20 cellular contexts compared by ENCODE assay signal in the genomic region with DNA sequence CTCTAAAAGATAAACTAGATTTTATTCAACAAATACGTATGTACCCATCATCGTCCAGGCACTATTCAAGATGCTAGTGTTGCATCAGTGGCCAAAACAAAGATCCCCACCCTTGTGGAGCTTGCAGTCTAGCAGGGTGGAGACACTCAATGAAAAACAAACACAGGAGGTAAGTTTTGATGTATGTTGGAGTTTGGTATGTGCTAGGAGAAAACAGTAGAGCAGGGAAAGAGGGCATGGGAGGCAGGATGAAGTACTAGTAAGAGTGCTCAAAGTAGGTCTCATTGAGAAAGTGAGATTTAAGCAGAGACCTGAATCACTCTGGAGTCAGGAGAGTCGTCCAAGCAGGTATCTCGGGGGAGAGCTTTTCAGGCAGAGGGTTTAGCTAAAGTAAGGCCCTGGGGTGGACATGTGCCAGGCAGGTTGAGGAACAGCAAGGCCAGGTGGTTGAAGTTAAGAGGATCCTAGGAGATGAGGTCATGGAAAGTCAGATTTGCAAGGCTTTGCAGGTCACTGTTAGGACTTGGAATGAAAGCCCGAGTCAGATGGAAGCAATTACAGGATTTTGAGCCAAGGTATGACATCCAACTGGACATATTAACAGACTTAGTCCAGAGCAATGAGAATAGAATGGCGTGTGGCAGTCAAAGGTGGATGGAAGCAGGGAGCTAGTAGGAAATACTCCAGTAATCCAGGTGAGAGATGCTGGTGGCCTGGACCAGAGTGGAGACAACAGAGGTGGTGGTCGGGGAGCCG. TPM values are rescaled to one million over a fixed set of nuclear protein-coding genes. Genes with fewer than 3 reads are reported as not detected.
DNase-seq lines count a peak whose midpoint lies in the region; ATAC-seq and TF ChIP-seq lines count a peak whose summit lies in the region.
"Had no signal": no experiment of that assay in that cellular context is flagged by ENCODE, and none has a peak within 500 bp of the region (broad histone marks: within the 10 kb centered on the region; RNA-seq: fewer than 3 reads in every experiment).

No MANE protein-coding gene starts in this region.

- peaks cover 88% of the 10 kb centered on the region for H3K36me3 ChIP-seq in SK-N-MC (ENCODE audit: insufficient read depth, low read length)
- no peaks in the 10 kb centered on the region for H3K36me3 ChIP-seq in lower lobe of right lung
- no peaks in the 10 kb centered on the region for H3K36me3 ChIP-seq in tibial artery

- H3K4me3 Mint-ChIP-seq in WTC11: no peak overlapping the region
- H3K4me3 Mint-ChIP-seq: CD8-positive, alpha-beta T cell; H9 had no signal

- H3K36me3 Mint-ChIP-seq in WTC11: no peaks in the 10 kb centered on the region

- POLR2A ChIA-PET in WTC11 (lab: Charles Lee): no interaction called here

- no peak overlapping the region for H3K27ac Mint-ChIP-seq in WTC11
- H3K27ac Mint-ChIP-seq: CD8-positive, alpha-beta T cell; H9 had no signal

- peak overlapping the region; percentile 19 for H3K9ac ChIP-seq in SK-N-MC (ENCODE audit: insufficient read length)
- H3K9ac ChIP-seq: BLaER1 had no signal

- ATAC-seq in lower lobe of right lung: peak; percentile 15 to 53
- no peak for ATAC-seq in WTC11
- ATAC-seq: CD8-positive, alpha-beta T cell; GM12878 had no signal

- CTCF ChIA-PET in WTC11 (lab: Charles Lee): interaction anchor here (0.6 to 1.5 kb wide), 2 partner anchors 9 to 295 kb away, joined by 3 to 5 read pairs; a partner anchor contains a TSS

- intact Hi-C loops in lower lobe of right lung (cut with DNase I) (no loop called here), tibial artery (cut with DNase I; ENCODE audit: low total_unique reads) (loop anchor here (10.0 kb wide), 1 partner anchor 108 kb away; no protein-coding TSS in a partner anchor)

- peak overlapping the region; percentile 98 for H3K4me3 ChIP-seq in SK-N-MC
- no peak overlapping the region for H3K4me3 ChIP-seq in lower lobe of right lung
- peak overlapping the region in 1 of 2 donors; percentile 7 for H3K4me3 ChIP-seq in tibial artery
- H3K4me3 ChIP-seq: BLaER1, GM12878, PC-9 had no signal

- H3K27me3 Mint-ChIP-seq in WTC11 (ENCODE audit: low read depth): no peaks in the 10 kb centered on the region

- no peaks in the 10 kb centered on the region for H3K9me3 Mint-ChIP-seq in WTC11
- H3K9me3 Mint-ChIP-seq: CD8-positive, alpha-beta T cell; H9 had no signal

- H3K27ac ChIP-seq in SK-N-MC (peak overlapping the region; percentile 6), lower lobe of right lung (no peak overlapping the region), tibial artery (peak overlapping the region; percentile 63 to 97)
- H3K27ac ChIP-seq: 22Rv1, BLaER1, HL-60, PC-9 had no signal

- no peak for TF ChIP-seq CTCF in lower lobe of right lung (IDR thresholded peaks at IDR 0.05)
- TF ChIP-seq CTCF in tibial artery (IDR thresholded peaks at IDR 0.05): no peak
- TF ChIP-seq CTCF in WTC11 (IDR thresholded peaks at IDR 0.05): no peak

- peaks cover 28% of the 10 kb centered on the region for H3K4me1 Mint-ChIP-seq in WTC11

- H3K9me3 ChIP-seq in SK-N-MC (ENCODE audit: low read depth, low read length) (no peaks in the 10 kb centered on the region), lower lobe of right lung (no peaks in the 10 kb centered on the region), tibial artery (no peaks in the 10 kb centered on the region)

- peaks cover 83% of the 10 kb centered on the region for H3K4me1 ChIP-seq in lower lobe of right lung
- H3K4me1 ChIP-seq in tibial artery: peaks cover 0 to 95% (median 76%) of the 10 kb centered on the region in 4 donors

- DNase-seq in DMS 273 (lab: John Stamatoyannopoulos, UW; ENCODE audit: unreplicated experiment) (peak; percentile 13), DMS 273 treated with DMSO at 0.1 percent for 48 hours (lab: John Stamatoyannopoulos, UW) (no peak), SK-N-MC (ENCODE audit: low read depth, low spot score) (no peak), lower lobe of right lung (no peak), tibial artery (no peak), WTC11 (ENCODE audit: low spot score) (no peak), RKO (ENCODE audit: low spot score) (no peak), activated gamma-delta T cell (lab: John Stamatoyannopoulos, UW) (no peak)
- DNase-seq: CD8-positive, alpha-beta T cell; DMS79 treated with DMSO at 0.1 percent for 48 hours; H9; NCI-H1417 treated with DMSO at 0.1 percent for 48 hours; NCI-H1930; NCI-H2171; NCI-H446 treated with DMSO at 0.1 percent for 48 hours; PC-9 had no signal

- no peaks in the 10 kb centered on the region for H3K27me3 ChIP-seq in lower lobe of right lung (ENCODE audit: low read depth)
- no peaks in the 10 kb centered on the region for H3K27me3 ChIP-seq in tibial artery
- H3K27me3 ChIP-seq: BLaER1 had no signal

TF ChIP-seq in WTC11, 78 proteins besides CTCF, POLR2A, EP300 and RAD21:
- TF ChIP-seq ZNF416 (CRISPR knock-in tag; IDR thresholded peaks at IDR 0.05) (no peak), JUN (CRISPR knock-in tag; IDR thresholded peaks at IDR 0.05) (no peak), NR2C2 (CRISPR knock-in tag; IDR thresholded peaks at IDR 0.05) (no peak), RELA (CRISPR knock-in tag; IDR thresholded peaks at IDR 0.05; ENCODE audit: borderline replicate concordance) (no peak), MYBL2 (CRISPR knock-in tag; IDR thresholded peaks at IDR 0.05) (no peak)
- TF ChIP-seq, protein P1, sequence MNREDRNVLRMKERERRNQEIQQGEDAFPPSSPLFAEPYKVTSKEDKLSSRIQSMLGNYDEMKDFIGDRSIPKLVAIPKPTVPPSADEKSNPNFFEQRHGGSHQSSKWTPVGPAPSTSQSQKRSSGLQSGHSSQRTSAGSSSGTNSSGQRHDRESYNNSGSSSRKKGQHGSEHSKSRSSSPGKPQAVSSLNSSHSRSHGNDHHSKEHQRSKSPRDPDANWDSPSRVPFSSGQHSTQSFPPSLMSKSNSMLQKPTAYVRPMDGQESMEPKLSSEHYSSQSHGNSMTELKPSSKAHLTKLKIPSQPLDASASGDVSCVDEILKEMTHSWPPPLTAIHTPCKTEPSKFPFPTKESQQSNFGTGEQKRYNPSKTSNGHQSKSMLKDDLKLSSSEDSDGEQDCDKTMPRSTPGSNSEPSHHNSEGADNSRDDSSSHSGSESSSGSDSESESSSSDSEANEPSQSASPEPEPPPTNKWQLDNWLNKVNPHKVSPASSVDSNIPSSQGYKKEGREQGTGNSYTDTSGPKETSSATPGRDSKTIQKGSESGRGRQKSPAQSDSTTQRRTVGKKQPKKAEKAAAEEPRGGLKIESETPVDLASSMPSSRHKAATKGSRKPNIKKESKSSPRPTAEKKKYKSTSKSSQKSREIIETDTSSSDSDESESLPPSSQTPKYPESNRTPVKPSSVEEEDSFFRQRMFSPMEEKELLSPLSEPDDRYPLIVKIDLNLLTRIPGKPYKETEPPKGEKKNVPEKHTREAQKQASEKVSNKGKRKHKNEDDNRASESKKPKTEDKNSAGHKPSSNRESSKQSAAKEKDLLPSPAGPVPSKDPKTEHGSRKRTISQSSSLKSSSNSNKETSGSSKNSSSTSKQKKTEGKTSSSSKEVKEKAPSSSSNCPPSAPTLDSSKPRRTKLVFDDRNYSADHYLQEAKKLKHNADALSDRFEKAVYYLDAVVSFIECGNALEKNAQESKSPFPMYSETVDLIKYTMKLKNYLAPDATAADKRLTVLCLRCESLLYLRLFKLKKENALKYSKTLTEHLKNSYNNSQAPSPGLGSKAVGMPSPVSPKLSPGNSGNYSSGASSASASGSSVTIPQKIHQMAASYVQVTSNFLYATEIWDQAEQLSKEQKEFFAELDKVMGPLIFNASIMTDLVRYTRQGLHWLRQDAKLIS (CRISPR knock-in tag; IDR thresholded peaks at IDR 0.05; ENCODE audit: borderline replicate concordance): no peak
- TF ChIP-seq, protein P2, sequence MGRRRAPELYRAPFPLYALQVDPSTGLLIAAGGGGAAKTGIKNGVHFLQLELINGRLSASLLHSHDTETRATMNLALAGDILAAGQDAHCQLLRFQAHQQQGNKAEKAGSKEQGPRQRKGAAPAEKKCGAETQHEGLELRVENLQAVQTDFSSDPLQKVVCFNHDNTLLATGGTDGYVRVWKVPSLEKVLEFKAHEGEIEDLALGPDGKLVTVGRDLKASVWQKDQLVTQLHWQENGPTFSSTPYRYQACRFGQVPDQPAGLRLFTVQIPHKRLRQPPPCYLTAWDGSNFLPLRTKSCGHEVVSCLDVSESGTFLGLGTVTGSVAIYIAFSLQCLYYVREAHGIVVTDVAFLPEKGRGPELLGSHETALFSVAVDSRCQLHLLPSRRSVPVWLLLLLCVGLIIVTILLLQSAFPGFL (CRISPR knock-in tag; IDR thresholded peaks at IDR 0.05; ENCODE audit: borderline replicate concordance): no peak
- TF ChIP-seq, protein P3, sequence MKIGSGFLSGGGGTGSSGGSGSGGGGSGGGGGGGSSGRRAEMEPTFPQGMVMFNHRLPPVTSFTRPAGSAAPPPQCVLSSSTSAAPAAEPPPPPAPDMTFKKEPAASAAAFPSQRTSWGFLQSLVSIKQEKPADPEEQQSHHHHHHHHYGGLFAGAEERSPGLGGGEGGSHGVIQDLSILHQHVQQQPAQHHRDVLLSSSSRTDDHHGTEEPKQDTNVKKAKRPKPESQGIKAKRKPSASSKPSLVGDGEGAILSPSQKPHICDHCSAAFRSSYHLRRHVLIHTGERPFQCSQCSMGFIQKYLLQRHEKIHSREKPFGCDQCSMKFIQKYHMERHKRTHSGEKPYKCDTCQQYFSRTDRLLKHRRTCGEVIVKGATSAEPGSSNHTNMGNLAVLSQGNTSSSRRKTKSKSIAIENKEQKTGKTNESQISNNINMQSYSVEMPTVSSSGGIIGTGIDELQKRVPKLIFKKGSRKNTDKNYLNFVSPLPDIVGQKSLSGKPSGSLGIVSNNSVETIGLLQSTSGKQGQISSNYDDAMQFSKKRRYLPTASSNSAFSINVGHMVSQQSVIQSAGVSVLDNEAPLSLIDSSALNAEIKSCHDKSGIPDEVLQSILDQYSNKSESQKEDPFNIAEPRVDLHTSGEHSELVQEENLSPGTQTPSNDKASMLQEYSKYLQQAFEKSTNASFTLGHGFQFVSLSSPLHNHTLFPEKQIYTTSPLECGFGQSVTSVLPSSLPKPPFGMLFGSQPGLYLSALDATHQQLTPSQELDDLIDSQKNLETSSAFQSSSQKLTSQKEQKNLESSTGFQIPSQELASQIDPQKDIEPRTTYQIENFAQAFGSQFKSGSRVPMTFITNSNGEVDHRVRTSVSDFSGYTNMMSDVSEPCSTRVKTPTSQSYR (CRISPR knock-in tag; IDR thresholded peaks at IDR 0.05): no peak
- TF ChIP-seq, protein P4, sequence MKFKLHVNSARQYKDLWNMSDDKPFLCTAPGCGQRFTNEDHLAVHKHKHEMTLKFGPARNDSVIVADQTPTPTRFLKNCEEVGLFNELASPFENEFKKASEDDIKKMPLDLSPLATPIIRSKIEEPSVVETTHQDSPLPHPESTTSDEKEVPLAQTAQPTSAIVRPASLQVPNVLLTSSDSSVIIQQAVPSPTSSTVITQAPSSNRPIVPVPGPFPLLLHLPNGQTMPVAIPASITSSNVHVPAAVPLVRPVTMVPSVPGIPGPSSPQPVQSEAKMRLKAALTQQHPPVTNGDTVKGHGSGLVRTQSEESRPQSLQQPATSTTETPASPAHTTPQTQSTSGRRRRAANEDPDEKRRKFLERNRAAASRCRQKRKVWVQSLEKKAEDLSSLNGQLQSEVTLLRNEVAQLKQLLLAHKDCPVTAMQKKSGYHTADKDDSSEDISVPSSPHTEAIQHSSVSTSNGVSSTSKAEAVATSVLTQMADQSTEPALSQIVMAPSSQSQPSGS (CRISPR knock-in tag; IDR thresholded peaks at IDR 0.05; ENCODE audit: borderline replicate concordance, low read depth): no peak
TF ChIP-seq in WTC11: peak in this region for 0.

RNA-seq across cellular contexts. Expression of a gene that starts 9.2 kb away (rescaled TPM):
- 33.6 TPM for total RNA-seq in lower lobe of right lung
- 20.3 to 24.6 TPM (median 23.6 TPM) in 3 replicates for total RNA-seq in WTC11 (2021)
